In the genomic region with DNA sequence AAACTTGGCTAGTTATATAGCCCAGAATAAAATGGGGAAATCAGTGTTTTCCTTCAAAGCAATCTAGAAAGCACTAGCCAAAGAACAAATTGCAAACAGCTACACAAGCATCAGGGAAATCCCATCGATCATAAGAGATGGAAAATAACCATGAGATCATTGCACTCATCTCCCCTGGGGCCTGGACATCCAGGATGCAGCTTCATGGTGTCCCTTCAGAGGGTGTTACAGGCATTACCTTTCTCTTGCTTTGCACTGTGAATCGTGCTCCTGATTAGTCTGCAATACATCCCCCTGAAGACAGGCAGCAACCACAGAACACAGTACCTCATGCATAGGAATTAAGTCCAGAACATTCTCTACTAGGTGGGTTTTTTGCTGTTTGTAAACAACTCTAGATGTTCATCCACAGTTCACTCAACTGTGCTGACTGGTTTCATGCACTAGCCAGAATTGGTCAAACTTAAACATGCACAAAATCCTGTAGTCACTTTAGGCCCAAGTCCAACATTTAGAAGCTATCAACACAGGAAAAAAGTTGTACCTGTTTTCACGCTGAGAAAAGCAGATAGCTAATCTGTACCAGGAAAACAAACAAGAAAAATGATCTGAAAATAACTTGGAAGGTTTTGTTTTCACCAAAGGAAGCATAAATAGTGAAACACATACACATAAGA, we compare ENCODE assay signal across 15 cellular contexts.
DNase-seq lines count a peak whose midpoint lies in the region; ATAC-seq and TF ChIP-seq lines count a peak whose summit lies in the region.
"Had no signal": no experiment of that assay in that cellular context is flagged by ENCODE, and none has a peak within 500 bp of the region (broad histone marks: within the 10 kb centered on the region; RNA-seq: fewer than 3 reads in every experiment).

No MANE protein-coding gene starts in this region.

- 23 to 28% methylated on average over 2 to 3 of the region's 3 CpGs for WGBS in gastroesophageal sphincter (ENCODE audit: low coverage in 1 of 2), 2 donors
- WGBS in trophoblast cell (ENCODE audit: extremely low coverage, insufficient coverage, insufficient read length), result no CpG with 5 or more reads among the region's 3 CpGs
- 67% methylated on average over 3 of the region's 3 CpGs for WGBS in SK-N-SH (ENCODE audit: low lambda C conversion rate)

- no peak overlapping the region for H3K18ac ChIP-seq in trophoblast cell (ENCODE audit: low read length)

- TF ChIP-seq RAD21 in SK-N-SH (IDR thresholded peaks at IDR 0.05; ENCODE audit: low read length), result no peak

- H3K9ac ChIP-seq in SK-N-MC (ENCODE audit: insufficient read length) (no peak overlapping the region), trophoblast cell (ENCODE audit: low read length) (no peak overlapping the region), SK-N-SH (no peak overlapping the region)

- H3K4me2 ChIP-seq in trophoblast cell (ENCODE audit: low read length), result no peak overlapping the region
- no peak overlapping the region for H3K4me2 ChIP-seq in SK-N-SH

- no peaks in the 10 kb centered on the region for H4K20me1 ChIP-seq in SK-N-SH (ENCODE audit: insufficient read depth)

- 0 out of 2 replicates have a peak overlapping the region, but pooled peaks have one; percentile 12 for H3K27ac ChIP-seq in 22Rv1
- H3K27ac ChIP-seq in SK-N-MC, result 0 out of 2 replicates have a peak overlapping the region, but pooled peaks have one; percentile 12
- H3K27ac ChIP-seq in gastroesophageal sphincter, result peak overlapping the region; percentile 88 to 95 (median 90)
- no peak overlapping the region for H3K27ac ChIP-seq in trophoblast cell (ENCODE audit: low read depth, low read length)
- peak overlapping the region in 1 of 2 experiments; percentile 11; a peak in 1 of 4 replicates for H3K27ac ChIP-seq in SK-N-SH (ENCODE audit: low read depth in 2 of 2, low read length in 1 of 2)

- no peak overlapping the region for H3K4me3 ChIP-seq in SK-N-MC
- H3K4me3 ChIP-seq in gastroesophageal sphincter, result no peak overlapping the region
- H3K4me3 ChIP-seq in trophoblast cell (ENCODE audit: low read depth, low read length), result no peak overlapping the region
- no peak overlapping the region for H3K4me3 ChIP-seq in SK-N-SH (ENCODE audit: low read depth in 2 of 2, low read length in 1 of 2)

- no peak for TF ChIP-seq CTCF in 22Rv1 (IDR thresholded peaks at IDR 0.05)
- peak in 2 of 4 experiments; percentile 14 to 21 for TF ChIP-seq CTCF in gastroesophageal sphincter (IDR thresholded peaks at IDR 0.05)
- no peak for TF ChIP-seq CTCF in SK-N-SH (IDR thresholded peaks at IDR 0.05)

- H3F3A ChIP-seq in SK-N-SH (replicated peaks; ENCODE audit: insufficient read depth), result peaks cover 13% of the 10 kb centered on the region

- no peak overlapping the region for H2AK5ac ChIP-seq in trophoblast cell (ENCODE audit: low read length)

- TF ChIP-seq POLR2A in gastroesophageal sphincter (IDR thresholded peaks at IDR 0.05), result no peak

- H3K23ac ChIP-seq in trophoblast cell (ENCODE audit: low read length), result no peak overlapping the region

- no peaks in the 10 kb centered on the region for H3K9me3 ChIP-seq in SK-N-MC (ENCODE audit: low read depth, low read length)
- H3K9me3 ChIP-seq in gastroesophageal sphincter, result no peaks in the 10 kb centered on the region
- peaks cover 2% of the 10 kb centered on the region for H3K9me3 ChIP-seq in trophoblast cell (ENCODE audit: insufficient read depth, low read depth, low read length)
- no peaks in the 10 kb centered on the region for H3K9me3 ChIP-seq in SK-N-SH

- H4K91ac ChIP-seq in trophoblast cell (ENCODE audit: low read depth, low read length), result no peak overlapping the region

- H3K4me1 ChIP-seq in gastroesophageal sphincter (peaks cover 28 to 54% (median 53%) of the 10 kb centered on the region in 3 donors), trophoblast cell (ENCODE audit: control insufficient read depth in 1 of 2, insufficient read depth in 2 of 2, low read length in 2 of 2) (peaks cover 35 to 39% of the 10 kb centered on the region in 2 experiments), SK-N-SH (ENCODE audit: control insufficient read depth in 1 of 2, insufficient read depth in 2 of 2, low read depth in 1 of 2, low read length in 1 of 2) (peaks cover 0 to 10% of the 10 kb centered on the region in 2 experiments; a peak in 3 of 4 replicates)

- no peak overlapping the region for H4K8ac ChIP-seq in trophoblast cell (ENCODE audit: low read depth, low read length)

- no peaks in the 10 kb centered on the region for H3K36me3 ChIP-seq in SK-N-MC (ENCODE audit: insufficient read depth, low read length)
- no peaks in the 10 kb centered on the region for H3K36me3 ChIP-seq in gastroesophageal sphincter
- H3K36me3 ChIP-seq in trophoblast cell (ENCODE audit: control insufficient read depth in 1 of 2, insufficient read depth in 2 of 2, low read length in 2 of 2), result no peaks in the 10 kb centered on the region
- no peaks in the 10 kb centered on the region for H3K36me3 ChIP-seq in SK-N-SH (replicated peaks in 1 of 2; ENCODE audit: control insufficient read depth in 1 of 2, insufficient read depth in 2 of 2, low read length in 1 of 2)

- CTCF ChIA-PET in SK-N-SH (lab: Yijun Ruan, JAX), result no interaction called here

- DNase-seq in SK-N-MC (ENCODE audit: low read depth, low spot score), result no peak
- DNase-seq in trophoblast cell, result no peak
- no peak for DNase-seq in NCI-H1092 (lab: John Stamatoyannopoulos, UW)
- DNase-seq in SK-N-SH, result no peak
- no peak for DNase-seq in islet precursor cell
- DNase-seq: activated T-cell treated with anti-CD3 and anti-CD28 coated beads for 4 hours; anterior cingulate cortex; foreskin melanocyte; naive thymus-derived CD4-positive, alpha-beta T cell; NCI-H1048; SW 1271 had no signal

- H3K14ac ChIP-seq in trophoblast cell (ENCODE audit: low read length), result no peak overlapping the region

- H3K79me2 ChIP-seq in trophoblast cell (ENCODE audit: control insufficient read depth, insufficient read depth, low read length, poor library complexity), result peaks cover 4% of the 10 kb centered on the region
- no peaks in the 10 kb centered on the region for H3K79me2 ChIP-seq in SK-N-SH (ENCODE audit: insufficient read depth)

- H3K27me3 ChIP-seq in gastroesophageal sphincter, result no peaks in the 10 kb centered on the region
- no peaks in the 10 kb centered on the region for H3K27me3 ChIP-seq in trophoblast cell (ENCODE audit: insufficient read depth, low read length)
- H3K27me3 ChIP-seq in SK-N-SH (ENCODE audit: insufficient read depth), result no peaks in the 10 kb centered on the region

- H2BK12ac ChIP-seq in trophoblast cell (ENCODE audit: low read length), result peak overlapping the region; percentile 32

- H3K79me1 ChIP-seq in trophoblast cell (ENCODE audit: low read length), result peaks cover 33% of the 10 kb centered on the region

- H4K12ac ChIP-seq in trophoblast cell (ENCODE audit: low read depth, low read length), result no peak overlapping the region

- ATAC-seq in gastroesophageal sphincter (peak; percentile 34), GM21367 (IDR thresholded peaks at IDR 0.05; ENCODE audit: unreplicated experiment) (no peak)
- ATAC-seq: activated CD4-positive, CD25-positive, alpha-beta regulatory T cell treated with anti-CD3 and anti-CD28 coated beads, Interleukin-2, amount 50 U/mL, for 24 hours; naive thymus-derived CD4-positive, alpha-beta T cell had no signal

- H2AFZ ChIP-seq in trophoblast cell (ENCODE audit: insufficient read depth, low read length, poor library complexity) (no peak overlapping the region), SK-N-SH (ENCODE audit: low read depth) (no peak overlapping the region)

- no peak overlapping the region for H2BK5ac ChIP-seq in trophoblast cell (ENCODE audit: low read depth, low read length, poor library complexity)

- no peak overlapping the region for H2BK120ac ChIP-seq in trophoblast cell (ENCODE audit: insufficient read depth, low read length, poor library complexity)

- TF ChIP-seq EP300 in gastroesophageal sphincter (IDR thresholded peaks at IDR 0.05) (no peak), SK-N-SH (IDR thresholded peaks at IDR 0.05; ENCODE audit: borderline replicate concordance in 1 of 2, low read depth in 1 of 2, low read length in 1 of 2) (no peak)

- POLR2A ChIA-PET in SK-N-SH (lab: Yijun Ruan, JAX), result no interaction called here

- H3K4ac ChIP-seq in trophoblast cell (ENCODE audit: low read depth, low read length), result no peak overlapping the region

- H3K9me2 ChIP-seq in SK-N-SH, result no peaks in the 10 kb centered on the region

TF ChIP-seq in SK-N-SH, 30 proteins besides CTCF, POLR2A, EP300 and RAD21 (continues in another document):
- TF ChIP-seq POLR2AphosphoS5 (IDR thresholded peaks at IDR 0.05; ENCODE audit: low read depth, low read length) (no peak), GATA2 (CRISPR knock-in tag; IDR thresholded peaks at IDR 0.05) (no peak), CHD2 (IDR thresholded peaks at IDR 0.05; ENCODE audit: low read length, partially characterized antibody) (no peak), FOSL2 (IDR thresholded peaks at IDR 0.05; ENCODE audit: borderline replicate concordance, low read depth) (no peak), EZH2phosphoT487 (IDR thresholded peaks at IDR 0.05; ENCODE audit: borderline replicate concordance, low read depth) (no peak), RXRA (IDR thresholded peaks at IDR 0.05; ENCODE audit: borderline replicate concordance, low read depth) (no peak), NRF1 (IDR thresholded peaks at IDR 0.05; ENCODE audit: low read depth, low read length) (no peak)
- TF ChIP-seq, protein P1, sequence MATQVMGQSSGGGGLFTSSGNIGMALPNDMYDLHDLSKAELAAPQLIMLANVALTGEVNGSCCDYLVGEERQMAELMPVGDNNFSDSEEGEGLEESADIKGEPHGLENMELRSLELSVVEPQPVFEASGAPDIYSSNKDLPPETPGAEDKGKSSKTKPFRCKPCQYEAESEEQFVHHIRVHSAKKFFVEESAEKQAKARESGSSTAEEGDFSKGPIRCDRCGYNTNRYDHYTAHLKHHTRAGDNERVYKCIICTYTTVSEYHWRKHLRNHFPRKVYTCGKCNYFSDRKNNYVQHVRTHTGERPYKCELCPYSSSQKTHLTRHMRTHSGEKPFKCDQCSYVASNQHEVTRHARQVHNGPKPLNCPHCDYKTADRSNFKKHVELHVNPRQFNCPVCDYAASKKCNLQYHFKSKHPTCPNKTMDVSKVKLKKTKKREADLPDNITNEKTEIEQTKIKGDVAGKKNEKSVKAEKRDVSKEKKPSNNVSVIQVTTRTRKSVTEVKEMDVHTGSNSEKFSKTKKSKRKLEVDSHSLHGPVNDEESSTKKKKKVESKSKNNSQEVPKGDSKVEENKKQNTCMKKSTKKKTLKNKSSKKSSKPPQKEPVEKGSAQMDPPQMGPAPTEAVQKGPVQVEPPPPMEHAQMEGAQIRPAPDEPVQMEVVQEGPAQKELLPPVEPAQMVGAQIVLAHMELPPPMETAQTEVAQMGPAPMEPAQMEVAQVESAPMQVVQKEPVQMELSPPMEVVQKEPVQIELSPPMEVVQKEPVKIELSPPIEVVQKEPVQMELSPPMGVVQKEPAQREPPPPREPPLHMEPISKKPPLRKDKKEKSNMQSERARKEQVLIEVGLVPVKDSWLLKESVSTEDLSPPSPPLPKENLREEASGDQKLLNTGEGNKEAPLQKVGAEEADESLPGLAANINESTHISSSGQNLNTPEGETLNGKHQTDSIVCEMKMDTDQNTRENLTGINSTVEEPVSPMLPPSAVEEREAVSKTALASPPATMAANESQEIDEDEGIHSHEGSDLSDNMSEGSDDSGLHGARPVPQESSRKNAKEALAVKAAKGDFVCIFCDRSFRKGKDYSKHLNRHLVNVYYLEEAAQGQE (IDR thresholded peaks at IDR 0.05; ENCODE audit: low read depth, low read length), result no peak
